8 cellular contexts compared by ENCODE assay signal in genomic region chr10:77042706-77043105, GRCh38.
"Had no signal": no experiment of that assay in that cellular context is flagged by ENCODE, and none has a peak within 500 bp of the region (broad histone marks: within the 10 kb centered on the region; RNA-seq: fewer than 3 reads in every experiment).

No MANE protein-coding gene starts in this region.

- H3K4me3 ChIP-seq: GM23248, HAP-1, K562 had no signal

- H3K4me1 ChIP-seq: HAP-1 had no signal

- ATAC-seq: HCT116, K562 had no signal

- H3K9ac ChIP-seq: GM23248 had no signal

- H2AFZ ChIP-seq: GM23248 had no signal

- H3K27ac Mint-ChIP-seq: HFFc6 had no signal

- DNase-seq: GOT3, H7 had no signal

- H3K36me3 ChIP-seq: HAP-1 had no signal

- H3K4me3 Mint-ChIP-seq: HFFc6 had no signal

- H3K9me3 ChIP-seq: HAP-1 had no signal

- FAIRE-seq: HTR-8/SVneo, K562 had no signal

- H3K27ac ChIP-seq: GM23248 had no signal
